ENCODE assay signal across 15 cellular contexts in genomic region chr16:81706327-81707295, GRCh38.
DNase-seq lines count a peak whose midpoint lies in the region; ATAC-seq lines count a peak whose summit lies in the region.
"Had no signal": no experiment of that assay in that cellular context is flagged by ENCODE, and none has a peak within 500 bp of the region (broad histone marks: within the 10 kb centered on the region; RNA-seq: fewer than 3 reads in every experiment).

No MANE protein-coding gene starts in this region.

- in situ Hi-C loops in HAP-1 (cut with MboI; ENCODE audit: low sequenced_read_pairs) = no loop called here

- H2AFZ ChIP-seq in trophoblast cell (ENCODE audit: insufficient read depth, low read length, poor library complexity) = no peak overlapping the region

- peak overlapping the region; percentile 71 for H4K91ac ChIP-seq in trophoblast cell (ENCODE audit: low read depth, low read length)

- H3K79me2 ChIP-seq in trophoblast cell (ENCODE audit: control insufficient read depth, insufficient read depth, low read length, poor library complexity) = no peaks in the 10 kb centered on the region

- H4K8ac ChIP-seq in trophoblast cell (ENCODE audit: low read depth, low read length) = peak overlapping the region; percentile 72

- H3K36me3 Mint-ChIP-seq in T-helper 2 cell treated with Interferon-gamma antibody and Interleukin-4, amounts not matched to agents 5 μg/mL and 100 μg/mL, for 36 hours (ENCODE audit: low read depth) = peaks cover 29% of the 10 kb centered on the region

- H3K27ac ChIP-seq in epithelial cell of prostate = peak overlapping the region; percentile 37
- H3K27ac ChIP-seq in trophoblast cell (ENCODE audit: low read depth, low read length) = peak overlapping the region; percentile 52

- H2BK120ac ChIP-seq in trophoblast cell (ENCODE audit: insufficient read depth, low read length, poor library complexity) = peak overlapping the region; percentile 57

- no CpG with 5 or more reads among the region's 26 CpGs for WGBS in trophoblast cell (ENCODE audit: extremely low coverage, insufficient coverage, insufficient read length)

- H2AK5ac ChIP-seq in trophoblast cell (ENCODE audit: low read length) = peak overlapping the region; percentile 32

- H3K9me3 ChIP-seq in trophoblast cell (ENCODE audit: insufficient read depth, low read depth, low read length) (no peaks in the 10 kb centered on the region), HAP-1 (no peaks in the 10 kb centered on the region)
- H3K9me3 ChIP-seq: pancreas had no signal

- H3K14ac ChIP-seq in trophoblast cell (ENCODE audit: low read length) = peak overlapping the region; percentile 67

- no peak overlapping the region for H3K23ac ChIP-seq in trophoblast cell (ENCODE audit: low read length)

- H3K27me3 ChIP-seq in trophoblast cell (ENCODE audit: insufficient read depth, low read length) (no peaks in the 10 kb centered on the region), HAP-1 (ENCODE audit: low read depth) (no peaks in the 10 kb centered on the region)
- H3K27me3 ChIP-seq: pancreas had no signal

- H3K27me3 Mint-ChIP-seq in stimulated activated naive CD8-positive, alpha-beta T cell treated with anti-CD3 and anti-CD28 coated beads, Interleukin-15, amount 100 ng/mL, for 72 hours = no peaks in the 10 kb centered on the region
- no peaks in the 10 kb centered on the region for H3K27me3 Mint-ChIP-seq in T-helper 2 cell treated with Interferon-gamma antibody and Interleukin-4, amounts not matched to agents 5 μg/mL and 100 μg/mL, for 36 hours (ENCODE audit: low read depth)

- H2BK12ac ChIP-seq in trophoblast cell (ENCODE audit: low read length) = peak overlapping the region; percentile 47

- H3K79me1 ChIP-seq in trophoblast cell (ENCODE audit: low read length) = peaks cover 16% of the 10 kb centered on the region

- H3K27ac Mint-ChIP-seq in stimulated activated naive CD8-positive, alpha-beta T cell treated with anti-CD3 and anti-CD28 coated beads, Interleukin-15, amount 100 ng/mL, for 72 hours = peak overlapping the region; percentile 0 to 63
- no peak overlapping the region for H3K27ac Mint-ChIP-seq in T-helper 2 cell treated with Interferon-gamma antibody and Interleukin-4, amounts not matched to agents 5 μg/mL and 100 μg/mL, for 36 hours
- H3K27ac Mint-ChIP-seq: mesothelial cell of epicardium; T-helper 1 cell treated with Interleukin-12 subunit alpha and Interleukin-12 subunit beta and Interleukin-4 antibody, amounts not matched to agents 30 μg/mL and 1 μg/mL, for 36 hours had no signal

- H2BK5ac ChIP-seq in trophoblast cell (ENCODE audit: low read depth, low read length, poor library complexity) = peak overlapping the region; percentile 3

- H4K12ac ChIP-seq in trophoblast cell (ENCODE audit: low read depth, low read length) = peak overlapping the region; percentile 34

- H3K4ac ChIP-seq in trophoblast cell (ENCODE audit: low read depth, low read length) = peak overlapping the region; percentile 39

- H3K18ac ChIP-seq in trophoblast cell (ENCODE audit: low read length) = peak overlapping the region; percentile 71

- H3K4me3 ChIP-seq in trophoblast cell (ENCODE audit: low read depth, low read length) (no peak overlapping the region), HAP-1 (no peak overlapping the region)
- H3K4me3 ChIP-seq: pancreas had no signal

- H3K9me3 Mint-ChIP-seq in stimulated activated naive CD8-positive, alpha-beta T cell treated with anti-CD3 and anti-CD28 coated beads, Interleukin-15, amount 100 ng/mL, for 72 hours = no peaks in the 10 kb centered on the region
- no peaks in the 10 kb centered on the region for H3K9me3 Mint-ChIP-seq in T-helper 2 cell treated with Interferon-gamma antibody and Interleukin-4, amounts not matched to agents 5 μg/mL and 100 μg/mL, for 36 hours
- H3K9me3 Mint-ChIP-seq: mesothelial cell of epicardium; T-helper 1 cell treated with Interleukin-12 subunit alpha and Interleukin-12 subunit beta and Interleukin-4 antibody, amounts not matched to agents 30 μg/mL and 1 μg/mL, for 36 hours had no signal

- H3K9ac ChIP-seq in trophoblast cell (ENCODE audit: low read length) = no peak overlapping the region

- peaks cover 67 to 72% of the 10 kb centered on the region in 2 experiments for H3K36me3 ChIP-seq in trophoblast cell (ENCODE audit: control insufficient read depth in 1 of 2, insufficient read depth in 2 of 2, low read length in 2 of 2)
- H3K36me3 ChIP-seq in HAP-1 (replicated peaks) = peaks cover 23% of the 10 kb centered on the region

- peaks cover 27 to 33% of the 10 kb centered on the region in 2 experiments for H3K4me1 ChIP-seq in trophoblast cell (ENCODE audit: control insufficient read depth in 1 of 2, insufficient read depth in 2 of 2, low read length in 2 of 2)
- H3K4me1 ChIP-seq in HAP-1 = no peaks in the 10 kb centered on the region

- H3K4me2 ChIP-seq in trophoblast cell (ENCODE audit: low read length) = no peak overlapping the region

- peaks cover 9% of the 10 kb centered on the region for H3K4me1 Mint-ChIP-seq in stimulated activated naive CD8-positive, alpha-beta T cell treated with anti-CD3 and anti-CD28 coated beads, Interleukin-15, amount 100 ng/mL, for 72 hours
- peaks cover 5% of the 10 kb centered on the region for H3K4me1 Mint-ChIP-seq in T-helper 2 cell treated with Interferon-gamma antibody and Interleukin-4, amounts not matched to agents 5 μg/mL and 100 μg/mL, for 36 hours (ENCODE audit: low read depth)

- H3K4me3 Mint-ChIP-seq in stimulated activated naive CD8-positive, alpha-beta T cell treated with anti-CD3 and anti-CD28 coated beads, Interleukin-15, amount 100 ng/mL, for 72 hours = no peak overlapping the region
- H3K4me3 Mint-ChIP-seq in T-helper 2 cell treated with Interferon-gamma antibody and Interleukin-4, amounts not matched to agents 5 μg/mL and 100 μg/mL, for 36 hours = no peak overlapping the region
- H3K4me3 Mint-ChIP-seq: mesothelial cell of epicardium; T-helper 1 cell treated with Interleukin-12 subunit alpha and Interleukin-12 subunit beta and Interleukin-4 antibody, amounts not matched to agents 30 μg/mL and 1 μg/mL, for 36 hours had no signal

- ATAC-seq in stimulated activated naive CD8-positive, alpha-beta T cell treated with anti-CD3 and anti-CD28 coated beads, Interleukin-15, amount 100 ng/mL, for 72 hours = no peak
- no peak for ATAC-seq in stimulated activated naive CD8-positive, alpha-beta T cell treated with anti-CD3 and anti-CD28 coated beads, Interleukin-15, Interleukin-2, amounts not matched to agents 100 U/mL and 50 U/mL, for 24 hours

- DNase-seq in stimulated activated naive CD8-positive, alpha-beta T cell treated with anti-CD3 and anti-CD28 coated beads, Interleukin-15, amount 100 ng/mL, for 72 hours = no peak
- no peak for DNase-seq in stimulated activated naive CD8-positive, alpha-beta T cell treated with anti-CD3 and anti-CD28 coated beads, Interleukin-15, Interleukin-2, amounts not matched to agents 100 U/mL and 50 U/mL, for 24 hours
- DNase-seq in epithelial cell of prostate (ENCODE audit: low read depth, low spot score) = no peak
- no peak for DNase-seq in trophoblast cell
- DNase-seq in HAP-1 (ENCODE audit: low spot score in 2 of 2) = no peak
- DNase-seq in T-helper 2 cell treated with Interferon-gamma antibody and Interleukin-4, amounts not matched to agents 5 μg/mL and 100 μg/mL, for 36 hours (ENCODE audit: low spot score) = no peak
- DNase-seq in GDM1 (lab: John Stamatoyannopoulos, UW) = no peak
- no peak for DNase-seq in anterior cingulate cortex (lab: John Stamatoyannopoulos, UW)
- DNase-seq: activated CD4-positive, CD25-positive, alpha-beta regulatory T cell treated with anti-CD3 and anti-CD28 coated beads, Interleukin-2, amount 50 U/mL, for 72 hours; erythroblast; glutamatergic neuron; NCI-H187 had no signal
